In genomic region chr5:177467436-177467835, GRCh38 we compare ENCODE assay signal across 22 cellular contexts.
"Had no signal": no experiment of that assay in that cellular context is flagged by ENCODE, and none has a peak within 500 bp of the region (broad histone marks: within the 10 kb centered on the region; RNA-seq: fewer than 3 reads in every experiment).

No MANE protein-coding gene starts in this region.

- H2AFZ ChIP-seq: hepatocyte, parathyroid adenoma had no signal

- H3K9me3 Mint-ChIP-seq: dendritic cell treated with granulocyte-macrophage colony-stimulating factor and Interleukin-4, amounts not matched to agents 40 ng/mL and 50 ng/mL, for 4 days; natural killer cell; stimulated activated naive CD8-positive, alpha-beta T cell treated with anti-CD3 and anti-CD28 coated beads, Interleukin-15, amount 100 ng/mL, for 72 hours had no signal

- H3K36me3 ChIP-seq: colonic mucosa, gastrocnemius medialis, prostate gland, transverse colon had no signal

- DNase-seq: colonic mucosa; effector memory CD4-positive, alpha-beta T cell; gastrocnemius medialis; kidney; natural killer cell; stimulated activated CD4-positive, alpha-beta T cell treated with anti-CD3 and anti-CD28 coated beads, Interleukin-12 subunit alpha, Interleukin-12 subunit beta, amount 100 ng/mL, for 4 hours; stimulated activated CD4-positive, alpha-beta T cell treated with anti-CD3 and anti-CD28 coated beads, Interleukin-1b, Interleukin-23, amount 100 ng/mL, for 48 hours; stimulated activated CD4-positive, alpha-beta T cell treated with anti-CD3 and anti-CD28 coated beads, Interleukin-4, amount 100 ng/mL, for 1 hour; stimulated activated CD8-positive, alpha-beta memory T cell treated with anti-CD3 and anti-CD28 coated beads, Interleukin-4, amount 100 ng/mL, for 48 hours; stimulated activated naive CD4-positive, alpha-beta T cell; stimulated activated naive CD8-positive, alpha-beta T cell treated with anti-CD3 and anti-CD28 coated beads, Interleukin-15, amount 100 ng/mL, for 72 hours; transverse colon had no signal

- H3K9me3 ChIP-seq: colonic mucosa, gastrocnemius medialis, prostate gland, right atrium auricular region, suprapubic skin, transverse colon, vagina had no signal

- H3K4me2 ChIP-seq: hepatocyte, smooth muscle cell had no signal

- H3K36me3 Mint-ChIP-seq: natural killer cell had no signal

- H3K27me3 ChIP-seq: hepatocyte, right atrium auricular region, suprapubic skin, vagina had no signal

- H3K27ac ChIP-seq: colonic mucosa, gastrocnemius medialis, hepatocyte, parathyroid adenoma, prostate gland, suprapubic skin, vagina had no signal

- H3K27ac Mint-ChIP-seq: dendritic cell treated with granulocyte-macrophage colony-stimulating factor and Interleukin-4, amounts not matched to agents 40 ng/mL and 50 ng/mL, for 4 days; stimulated activated naive CD8-positive, alpha-beta T cell treated with anti-CD3 and anti-CD28 coated beads, Interleukin-15, amount 100 ng/mL, for 72 hours had no signal

- FAIRE-seq: kidney had no signal

- ATAC-seq: gastrocnemius medialis; heart left ventricle; natural killer cell; sciatic nerve; stimulated activated naive CD8-positive, alpha-beta T cell treated with anti-CD3 and anti-CD28 coated beads, Interleukin-15, amount 100 ng/mL, for 72 hours had no signal

- H3K27me3 Mint-ChIP-seq: stimulated activated naive CD8-positive, alpha-beta T cell treated with anti-CD3 and anti-CD28 coated beads, Interleukin-15, amount 100 ng/mL, for 72 hours had no signal

- H3K4me3 ChIP-seq: colonic mucosa, gastrocnemius medialis, heart left ventricle, hepatocyte, prostate gland, right atrium auricular region, smooth muscle cell, suprapubic skin, transverse colon, vagina had no signal

- H3K9ac ChIP-seq: parathyroid adenoma had no signal

- H3K4me3 Mint-ChIP-seq: dendritic cell treated with granulocyte-macrophage colony-stimulating factor and Interleukin-4, amounts not matched to agents 40 ng/mL and 50 ng/mL, for 4 days; natural killer cell had no signal
